ENCODE assay signal across 8 cellular contexts in genomic region chr17:80220709-80221215, GRCh38. TPM values are rescaled to one million over a fixed set of nuclear protein-coding genes. Genes with fewer than 3 reads are reported as not detected.
A peak's percentile ranks its signal among the peaks of the same experiment; 100 is the strongest.
DNase-seq lines count a peak whose midpoint lies in the region; ATAC-seq and TF ChIP-seq lines count a peak whose summit lies in the region.

No MANE protein-coding gene starts in this region.

- H3K4me1 ChIP-seq in IMR-90 (ENCODE audit: control insufficient read depth, insufficient read depth, low read length) (peaks cover 6% of the 10 kb centered on the region; the same call in 1 of the 2 replicates), heart right ventricle (peaks cover 6 to 30% (median 19%) of the 10 kb centered on the region in 9 donors), trophoblast cell (ENCODE audit: control insufficient read depth in 1 of 2, insufficient read depth in 2 of 2, low read length in 2 of 2) (peaks cover 11 to 18% of the 10 kb centered on the region in 2 experiments)

- no peak overlapping the region for H4K5ac ChIP-seq in IMR-90 (ENCODE audit: low read depth, low read length)

- peaks cover 10% of the 10 kb centered on the region for H3K79me2 ChIP-seq in trophoblast cell (ENCODE audit: control insufficient read depth, insufficient read depth, low read length, poor library complexity)

- H4K91ac ChIP-seq in IMR-90 (ENCODE audit: insufficient read depth, low read depth, low read length) (no peak overlapping the region), trophoblast cell (ENCODE audit: low read depth, low read length) (peak overlapping the region; percentile 65)

- H3K18ac ChIP-seq in IMR-90 (ENCODE audit: low read depth, low read length) (no peak overlapping the region), trophoblast cell (ENCODE audit: low read length) (peak overlapping the region; percentile 92)

- no peaks in the 10 kb centered on the region for H3K27me3 Mint-ChIP-seq in activated naive CD4-positive, alpha-beta T cell treated with anti-CD3 and anti-CD28 coated beads, Interleukin-2, amount 50 U/mL, for 24 hours

- DNase-seq in IMR-90 (no peak), heart right ventricle (no peak), trophoblast cell (peak in 1 of 2 donors; percentile 24), kidney glomerular epithelial cell (lab: John Stamatoyannopoulos, UW) (no peak)

- peaks cover 22 to 65% of the 10 kb centered on the region in 2 experiments for H3K79me1 ChIP-seq in IMR-90 (ENCODE audit: low read depth in 1 of 2, low read length in 2 of 2)
- peaks cover 8% of the 10 kb centered on the region for H3K79me1 ChIP-seq in trophoblast cell (ENCODE audit: low read length)

- peak overlapping the region; percentile 94 for H2AFZ ChIP-seq in IMR-90 (replicated peaks; ENCODE audit: low read length, poor library complexity)
- peak overlapping the region; percentile 59 for H2AFZ ChIP-seq in trophoblast cell (ENCODE audit: insufficient read depth, low read length, poor library complexity)

- no peak overlapping the region for H3K27ac Mint-ChIP-seq in activated naive CD4-positive, alpha-beta T cell treated with anti-CD3 and anti-CD28 coated beads, Interleukin-2, amount 50 U/mL, for 24 hours

- no peaks in the 10 kb centered on the region for H3K9me3 Mint-ChIP-seq in activated naive CD4-positive, alpha-beta T cell treated with anti-CD3 and anti-CD28 coated beads, Interleukin-2, amount 50 U/mL, for 24 hours

- H3K27ac ChIP-seq in C4-2B (peak overlapping the region; percentile 99), IMR-90 (ENCODE audit: insufficient read depth, low read length) (peak overlapping the region; percentile 46), heart right ventricle (peak overlapping the region in 9 of 10 donors; percentile 72 to 91 (median 81)), trophoblast cell (ENCODE audit: low read depth, low read length) (peak overlapping the region; percentile 9)

- POLR2A ChIA-PET in IMR-90 (lab: Charles Lee; ENCODE audit: unreplicated experiment) = no interaction called here

- H3K23ac ChIP-seq in IMR-90 (ENCODE audit: low read depth, low read length) = peak overlapping the region; percentile 17; the same call in 1 of the 2 replicates
- no peak overlapping the region for H3K23ac ChIP-seq in trophoblast cell (ENCODE audit: low read length)

- H3K4me1 Mint-ChIP-seq in activated naive CD4-positive, alpha-beta T cell treated with anti-CD3 and anti-CD28 coated beads, Interleukin-2, amount 50 U/mL, for 24 hours = peaks cover 45% of the 10 kb centered on the region

- in situ Hi-C loops in IMR-90 (cut with MboI; ENCODE audit: low sequenced_read_pairs) = no loop called here

- H3K56ac ChIP-seq in IMR-90 (ENCODE audit: extremely low read depth, insufficient read depth, low read length) = no peak overlapping the region; the same call in 1 of the 2 replicates

- H4K8ac ChIP-seq in IMR-90 (ENCODE audit: low read depth in 2 of 2, low read length in 2 of 2) (no peak overlapping the region), trophoblast cell (ENCODE audit: low read depth, low read length) (peak overlapping the region; percentile 83)

- dilution Hi-C loops in IMR-90 (cut with HindIII; ENCODE audit: low sequenced_read_pairs, unreplicated experiment) = no loop called here

- H3K9me1 ChIP-seq in IMR-90 (ENCODE audit: insufficient read depth, low read length) = peaks cover 30% of the 10 kb centered on the region

- H2BK15ac ChIP-seq in IMR-90 (ENCODE audit: low read depth, low read length) = no peak overlapping the region

- H2BK5ac ChIP-seq in IMR-90 (ENCODE audit: low read depth, low read length, poor library complexity, severe bottlenecking) (no peak overlapping the region), trophoblast cell (ENCODE audit: low read depth, low read length, poor library complexity) (peak overlapping the region; percentile 54)

- H4K20me1 ChIP-seq in IMR-90 (ENCODE audit: insufficient read depth, low read length) = peaks cover 30% of the 10 kb centered on the region

- 8% methylated on average over 18 of the region's 43 CpGs; no CpG with 5 or more reads in 1 of the 2 experiments for WGBS in IMR-90 (ENCODE audit: extremely low coverage in 2 of 2, insufficient read length in 1 of 2), 2 experiments
- WGBS in heart right ventricle, 2 donors = 2 to 4% methylated on average over 30 to 41 of the region's 43 CpGs
- WGBS in trophoblast cell (ENCODE audit: extremely low coverage, insufficient coverage, insufficient read length) = no CpG with 5 or more reads among the region's 43 CpGs

- peak overlapping the region; percentile 82 for H3K4me3 Mint-ChIP-seq in activated naive CD4-positive, alpha-beta T cell treated with anti-CD3 and anti-CD28 coated beads, Interleukin-2, amount 50 U/mL, for 24 hours

- H3K36me3 ChIP-seq in IMR-90 (ENCODE audit: control insufficient read depth, insufficient read depth, low read length) (peaks cover 30% of the 10 kb centered on the region), heart right ventricle (peaks cover 0 to 38% (median 0%) of the 10 kb centered on the region in 9 donors), trophoblast cell (ENCODE audit: control insufficient read depth in 1 of 2, insufficient read depth in 2 of 2, low read length in 2 of 2) (peaks cover 26 to 34% of the 10 kb centered on the region in 2 experiments)

- peak overlapping the region; percentile 67 for H3K4me3 ChIP-seq in IMR-90 (ENCODE audit: insufficient read depth, low read depth, low read length)
- peak overlapping the region; percentile 66 to 99 (median 92) for H3K4me3 ChIP-seq in heart right ventricle
- peak overlapping the region; percentile 96 for H3K4me3 ChIP-seq in trophoblast cell (ENCODE audit: low read depth, low read length)

- no peak for TF ChIP-seq RAD21 in IMR-90 (IDR thresholded peaks at IDR 0.05; ENCODE audit: low read length)

- H3K27me3 ChIP-seq in IMR-90 (ENCODE audit: control insufficient read depth, insufficient read depth, low read length) (no peaks in the 10 kb centered on the region), heart right ventricle (peaks cover 0 to 9% (median 0%) of the 10 kb centered on the region in 7 donors), trophoblast cell (ENCODE audit: insufficient read depth, low read length) (no peaks in the 10 kb centered on the region)

- H2AK5ac ChIP-seq in IMR-90 (ENCODE audit: low read depth, low read length) = no peak overlapping the region
- no peak overlapping the region for H2AK5ac ChIP-seq in trophoblast cell (ENCODE audit: low read length)

- no peak for TF ChIP-seq POLR2A in IMR-90 (IDR thresholded peaks at IDR 0.05; ENCODE audit: low read depth, low read length)

- H3K36me3 Mint-ChIP-seq in activated naive CD4-positive, alpha-beta T cell treated with anti-CD3 and anti-CD28 coated beads, Interleukin-2, amount 50 U/mL, for 24 hours = peaks cover 2% of the 10 kb centered on the region

- H3K14ac ChIP-seq in IMR-90 (replicated peaks; ENCODE audit: low read depth, low read length) (0 out of 2 replicates have a peak overlapping the region, but pooled peaks have one; percentile 45), trophoblast cell (ENCODE audit: low read length) (peak overlapping the region; percentile 64)

- intact Hi-C loops in IMR-90 (cut with micrococcal nuclease) = loop anchor here (5.0 kb wide), 1 partner anchor 42 kb away; the partner anchor contains the start of gene RNF213
- intact Hi-C loops in heart right ventricle (cut with DNase I) = loop anchor here in 3 of 10 donors (2.0 to 10.0 kb wide), 3 partner anchors 42 to 74 kb away; partner anchors contain the start of genes EIF4A3 (in 1 of the 3) and RNF213 (in 1 of the 3)

- H2AK9ac ChIP-seq in IMR-90 (replicated peaks; ENCODE audit: low read depth, low read length, poor library complexity) = peak overlapping the region; percentile 97

- no TSS peak for BruUV-seq in IMR-90 (replicated peaks; lab: Mats Ljungman, UMichigan)

- H2BK20ac ChIP-seq in IMR-90 (ENCODE audit: low read depth, low read length) = no peak overlapping the region

- H3K9ac ChIP-seq in IMR-90 (ENCODE audit: low read depth, low read length) (peak overlapping the region; percentile 40), trophoblast cell (ENCODE audit: low read length) (peak overlapping the region; percentile 80)

- TF ChIP-seq CTCF in C4-2B (conservative IDR thresholded peaks at IDR 0.05) = no peak
- TF ChIP-seq CTCF in IMR-90 (conservative IDR thresholded peaks at IDR 0.05; ENCODE audit: low read depth, low read length) = no peak
- no peak for TF ChIP-seq CTCF in heart right ventricle (IDR thresholded peaks at IDR 0.05)

- H3K4ac ChIP-seq in IMR-90 (ENCODE audit: low read depth, low read length) = peak overlapping the region; percentile 11; the same call in 1 of the 2 replicates
- H3K4ac ChIP-seq in trophoblast cell (ENCODE audit: low read depth, low read length) = peak overlapping the region; percentile 65

- ATAC-seq in IMR-90 (ENCODE audit: low read depth) (peak; percentile 45), heart right ventricle (peak; percentile 14 to 53 (median 34)), GM21447 (IDR thresholded peaks at IDR 0.05; ENCODE audit: unreplicated experiment) (no peak)
- ATAC-seq in activated CD4-positive, CD25-positive, alpha-beta regulatory T cell treated with anti-CD3 and anti-CD28 coated beads, Interleukin-2, amount 50 U/mL, for 24 hours = no peak

- CTCF ChIA-PET in IMR-90 (lab: Yijun Ruan, JAX) = no interaction called here

- H2BK12ac ChIP-seq in trophoblast cell (ENCODE audit: low read length) = no peak overlapping the region

- H3K4me2 ChIP-seq in IMR-90 (ENCODE audit: low read depth, low read length) (peak overlapping the region; percentile 33), trophoblast cell (ENCODE audit: low read length) (peak overlapping the region; percentile 75)

- no peaks in the 10 kb centered on the region for H3K9me3 ChIP-seq in IMR-90 (ENCODE audit: control insufficient read depth, insufficient read depth, low read length)
- no peaks in the 10 kb centered on the region for H3K9me3 ChIP-seq in heart right ventricle
- H3K9me3 ChIP-seq in trophoblast cell (ENCODE audit: insufficient read depth, low read depth, low read length) = peaks cover 2% of the 10 kb centered on the region

- H4K12ac ChIP-seq in trophoblast cell (ENCODE audit: low read depth, low read length) = no peak overlapping the region

- H2BK120ac ChIP-seq in IMR-90 (ENCODE audit: low read depth, low read length) (no peak overlapping the region), trophoblast cell (ENCODE audit: insufficient read depth, low read length, poor library complexity) (peak overlapping the region; percentile 52)

RNA-seq across cellular contexts. Expression of gene SLC26A11, which starts 0.5 kb away (rescaled TPM):
- 2.2 and 3.2 TPM in 2 replicates for total RNA-seq in IMR-90 (2012; rRNA removed)
- 15.6 and 17.2 TPM in 2 replicates for polyA plus RNA-seq in IMR-90 (2012; rRNA removed)
- 7.8 and 15.2 TPM in 2 replicates for polyA plus RNA-seq in IMR-90 (2012; cell fraction: cytosol; rRNA removed)
- 43.1 and 103 TPM in 2 replicates for polyA plus RNA-seq in IMR-90 (2012; cell fraction: nucleus; rRNA removed; ENCODE audit: low replicate concordance)
- 1 to 10 TPM; 3.9 to 8.6 (median 5.1) TPM for total RNA-seq in heart right ventricle
- polyA plus RNA-seq in heart right ventricle = 1 to 10 TPM; 3.0 to 5.6 TPM
- polyA plus RNA-seq in trophoblast cell (2013) = 18.0 and 19.3 TPM in 2 replicates

RNA-seq across cellular contexts. Expression of gene SGSH, which starts 0.6 kb away (rescaled TPM):
- 3.0 and 3.9 TPM in 2 replicates for total RNA-seq in IMR-90 (2012; rRNA removed)
- 41.5 TPM in 2 replicates for polyA plus RNA-seq in IMR-90 (2012; rRNA removed)
- 45.7 and 54.0 TPM in 2 replicates for polyA plus RNA-seq in IMR-90 (2012; cell fraction: cytosol; rRNA removed)
- polyA plus RNA-seq in IMR-90 (2012; cell fraction: nucleus; rRNA removed; ENCODE audit: low replicate concordance) = 159 and 195 TPM in 2 replicates
- 10 to 100 TPM in 9 of 10 donors, 1 to 10 TPM in 1; 7.3 to 18.0 (median 14.0) TPM for total RNA-seq in heart right ventricle
- polyA plus RNA-seq in heart right ventricle = 10 to 100 TPM in 1 of 2 donors, 1 to 10 TPM in 1; 10.0 to 21.7 TPM
- 12.4 and 13.7 TPM in 2 replicates for polyA plus RNA-seq in trophoblast cell (2013)

RNA-seq across cellular contexts. Expression of gene RNF213, which starts 39.9 kb away (rescaled TPM):
- total RNA-seq in IMR-90 (2012; rRNA removed) (36.0 and 37.5 TPM in 2 replicates), heart right ventricle (10 to 100 TPM; 26.0 to 97.0 (median 31.7) TPM)
- polyA plus RNA-seq in IMR-90 (2012; rRNA removed) (20.8 and 23.4 TPM in 2 replicates), heart right ventricle (10 to 100 TPM; 13.1 to 58.7 TPM)
- 11.3 and 20.0 TPM in 2 replicates for polyA plus RNA-seq in IMR-90 (2012; cell fraction: cytosol; rRNA removed)
- polyA plus RNA-seq in IMR-90 (2012; cell fraction: nucleus; rRNA removed; ENCODE audit: low replicate concordance) = 95.6 and 134 TPM in 2 replicates
- polyA plus RNA-seq in trophoblast cell (2013) = 16.7 and 17.1 TPM in 2 replicates

RNA-seq across cellular contexts. Expression of gene CARD14, which starts 50.9 kb away (rescaled TPM):
- total RNA-seq in IMR-90 (2012; rRNA removed) (not detected in 2 replicates), heart right ventricle (under 1 TPM in 4 of 10 donors, not detected in 6; 0.11 to 0.33 (median 0.14) TPM)
- polyA plus RNA-seq in IMR-90 (2012; rRNA removed) (not detected in 2 replicates), heart right ventricle (under 1 TPM; 0.12 to 0.22 TPM)
- polyA plus RNA-seq in IMR-90 (2012; cell fraction: cytosol; rRNA removed) = not detected in 2 replicates
- polyA plus RNA-seq in IMR-90 (2012; cell fraction: nucleus; rRNA removed; ENCODE audit: low replicate concordance) = 0.02 and 0.09 TPM in 2 replicates
- 1.1 and 1.3 TPM in 2 replicates for polyA plus RNA-seq in trophoblast cell (2013)

Comparison
In these comparisons a context has a peak if more than half of its experiments do, and no peak if none do; other contexts are left out.
1. H3K27ac ChIP-seq: peak in every context shown above with its lines; median percentile 99 in C4-2B; 81 in heart right ventricle; 46 in IMR-90; 9 in trophoblast cell.
2. ATAC-seq: peak in IMR-90 (single experiment) and heart right ventricle (8 of 8); none in activated CD4-positive, CD25-positive, alpha-beta regulatory T cell treated with anti-CD3 and anti-CD28 coated beads, Interleukin-2, amount 50 U/mL, for 24 hours (0 of 2) and GM21447 (single experiment).
3. Peak in every context shown above with its lines, with median percentiles within 50 percentile points of each other: H3K4me3 ChIP-seq.